Comparison of ENCODE assay signal across 38 cellular contexts in the genomic region with DNA sequence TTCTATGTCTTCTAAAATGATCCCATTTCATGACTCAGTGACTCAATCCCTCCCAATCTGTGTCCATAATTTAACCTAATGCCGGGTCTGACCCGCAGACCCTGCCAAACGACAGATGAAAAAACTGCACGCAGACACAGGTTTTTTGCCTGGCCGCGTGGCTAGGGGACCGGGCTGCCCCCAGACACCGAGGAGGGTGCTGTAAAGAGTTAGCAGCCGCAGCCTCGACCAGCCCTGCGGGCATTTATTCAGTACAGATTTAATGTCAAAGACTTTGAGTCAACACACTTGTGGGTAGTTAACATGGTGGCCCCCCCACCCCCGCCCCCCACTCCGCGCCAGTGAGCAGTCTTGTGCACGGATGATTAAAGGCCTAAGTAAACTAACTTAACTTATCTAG.
"Had no signal": no experiment of that assay in that cellular context is flagged by ENCODE, and none has a peak within 500 bp of the region (broad histone marks: within the 10 kb centered on the region; RNA-seq: fewer than 3 reads in every experiment).

No MANE protein-coding gene starts in this region.

- H3K4me3 Mint-ChIP-seq: activated naive CD4-positive, alpha-beta T cell treated with anti-CD3 and anti-CD28 coated beads for 36 hours; activated naive CD4-positive, alpha-beta T cell treated with anti-CD3 and anti-CD28 coated beads, Interleukin-2, amount 10 ng/mL, durations not matched to agents 7 days and 5 days; activated naive CD4-positive, alpha-beta T cell treated with anti-CD3 and anti-CD28 coated beads, Interleukin-2, amount 50 U/mL, for 24 hours; activated naive CD8-positive, alpha-beta T cell; activated naive CD8-positive, alpha-beta T cell treated with anti-CD3 and anti-CD28 coated beads for 36 hours; activated naive CD8-positive, alpha-beta T cell treated with anti-CD3 and anti-CD28 coated beads, Interleukin-2, amount 10 ng/mL, durations not matched to agents 7 days and 5 days; activated naive CD8-positive, alpha-beta T cell treated with anti-CD3 and anti-CD28 coated beads, Interleukin-2, amount 50 U/mL, for 24 hours; activated T-cell treated with anti-CD3 and anti-CD28 coated beads, Interleukin-2, amount 50 U/mL, for 24 hours; activated T-cell treated with anti-CD3 and anti-CD28 coated beads, Interleukin-2, amount 50 U/mL, for 4 hours; activated T-cell treated with anti-CD3 and anti-CD28 coated beads, Interleukin-2, amount 50 U/mL, for 72 hours; activated T-helper 1 cell treated with anti-CD3 and anti-CD28 coated beads, Interleukin-12 subunit alpha, Interleukin-12 subunit beta, Interleukin-2, Interleukin-4 antibody, amounts not matched to agents 30 ng/mL and 10 ng/mL and 1 ng/mL, durations not matched to agents 14 hours and 24 hours and 36 hours; activated T-helper 17 cell treated with anti-CD3 and anti-CD28 coated beads, Interleukin-2, amount 50 U/mL, for 72 hours; brain; central memory CD8-positive, alpha-beta T cell had no signal

- H3K27ac ChIP-seq: adrenal gland, ascending aorta, body of pancreas, brain microvascular endothelial cell, breast epithelium, cardiac muscle cell had no signal

- H3K36me3 ChIP-seq: adrenal gland, ascending aorta, brain microvascular endothelial cell, breast epithelium, cardiac muscle cell had no signal

- H3K27me3 Mint-ChIP-seq: activated naive CD4-positive, alpha-beta T cell treated with anti-CD3 and anti-CD28 coated beads, Interleukin-2, amount 10 ng/mL, durations not matched to agents 7 days and 5 days; brain had no signal

- DNase-seq: activated effector memory CD4-positive, alpha-beta T cell treated with anti-CD3 and anti-CD28 coated beads, Interleukin-2, amount 50 U/mL, for 16 hours; activated effector memory CD4-positive, alpha-beta T cell treated with Interleukin-2 at 50 U/mL for 16 hours; activated gamma-delta T cell; activated gamma-delta T cell treated with Interleukin-2 at 50 U/mL for 16 hours; activated naive CD4-positive, alpha-beta T cell; activated naive CD4-positive, alpha-beta T cell treated with anti-CD3 and anti-CD28 coated beads for 36 hours; activated naive CD4-positive, alpha-beta T cell treated with anti-CD3 and anti-CD28 coated beads, Interleukin-2, amount 10 ng/mL, durations not matched to agents 7 days and 5 days; activated naive CD4-positive, alpha-beta T cell treated with anti-CD3 and anti-CD28 coated beads, Interleukin-2, amount 50 U/mL, for 16 hours; activated naive CD4-positive, alpha-beta T cell treated with Interleukin-2 at 50 U/mL for 16 hours; activated naive CD8-positive, alpha-beta T cell treated with anti-CD3 and anti-CD28 coated beads for 36 hours; activated naive CD8-positive, alpha-beta T cell treated with anti-CD3 and anti-CD28 coated beads, Interleukin-2, amount 10 ng/mL, durations not matched to agents 7 days and 5 days; activated naive CD8-positive, alpha-beta T cell treated with anti-CD3 and anti-CD28 coated beads, Interleukin-2, amount 50 U/mL, for 24 hours; activated T-cell treated with anti-CD3 and anti-CD28 coated beads, Interleukin-2, amount 50 U/mL, for 1 hour; activated T-cell treated with anti-CD3 and anti-CD28 coated beads, Interleukin-2, amount 50 U/mL, for 24 hours; activated T-cell treated with anti-CD3 and anti-CD28 coated beads, Interleukin-2, amount 50 U/mL, for 4 hours; activated T-cell treated with anti-CD3 and anti-CD28 coated beads, Interleukin-2, amount 50 U/mL, for 48 hours; activated T-cell treated with anti-CD3 and anti-CD28 coated beads, Interleukin-2, amount 50 U/mL, for 72 hours; adrenal gland; amniotic stem cell; amygdala; anterior cingulate cortex; aorta; body of pancreas; brain microvascular endothelial cell; caudate nucleus; central memory CD4-positive, alpha-beta T cell; cerebellar nuclear complex had no signal

- H3K4me1 ChIP-seq: adrenal gland, ascending aorta, body of pancreas, breast epithelium had no signal

- H3K36me3 Mint-ChIP-seq: activated naive CD4-positive, alpha-beta T cell treated with anti-CD3 and anti-CD28 coated beads, Interleukin-2, amount 10 ng/mL, durations not matched to agents 7 days and 5 days; activated naive CD4-positive, alpha-beta T cell treated with anti-CD3 and anti-CD28 coated beads, Interleukin-2, amount 50 U/mL, for 24 hours; activated naive CD4-positive, alpha-beta T cell treated with anti-CD3 and anti-CD28 coated beads, Interleukin-2, amount 50 U/mL, for 72 hours; activated naive CD8-positive, alpha-beta T cell treated with anti-CD3 and anti-CD28 coated beads for 36 hours; activated naive CD8-positive, alpha-beta T cell treated with anti-CD3 and anti-CD28 coated beads, Interleukin-2, amount 10 ng/mL, durations not matched to agents 7 days and 5 days; brain had no signal

- H3K4me1 Mint-ChIP-seq: activated naive CD4-positive, alpha-beta T cell treated with anti-CD3 and anti-CD28 coated beads, Interleukin-2, amount 10 ng/mL, durations not matched to agents 7 days and 5 days; activated naive CD4-positive, alpha-beta T cell treated with anti-CD3 and anti-CD28 coated beads, Interleukin-2, amount 50 U/mL, for 24 hours; activated naive CD8-positive, alpha-beta T cell treated with anti-CD3 and anti-CD28 coated beads for 36 hours; activated naive CD8-positive, alpha-beta T cell treated with anti-CD3 and anti-CD28 coated beads, Interleukin-2, amount 10 ng/mL, durations not matched to agents 7 days and 5 days; activated naive CD8-positive, alpha-beta T cell treated with anti-CD3 and anti-CD28 coated beads, Interleukin-2, amount 50 U/mL, for 24 hours; activated T-helper 17 cell treated with anti-CD3 and anti-CD28 coated beads, Interleukin-2, amount 50 U/mL, for 72 hours; central memory CD8-positive, alpha-beta T cell had no signal

- H3K27me3 ChIP-seq: adrenal gland, ascending aorta, body of pancreas, brain microvascular endothelial cell, breast epithelium, cardiac muscle cell had no signal

- H3K27ac Mint-ChIP-seq: activated naive CD4-positive, alpha-beta T cell treated with anti-CD3 and anti-CD28 coated beads for 36 hours; activated naive CD4-positive, alpha-beta T cell treated with anti-CD3 and anti-CD28 coated beads, Interleukin-2, amount 10 ng/mL, durations not matched to agents 7 days and 5 days; activated naive CD4-positive, alpha-beta T cell treated with anti-CD3 and anti-CD28 coated beads, Interleukin-2, amount 50 U/mL, for 24 hours; activated naive CD4-positive, alpha-beta T cell treated with anti-CD3 and anti-CD28 coated beads, Interleukin-2, amount 50 U/mL, for 72 hours; activated naive CD8-positive, alpha-beta T cell; activated naive CD8-positive, alpha-beta T cell treated with anti-CD3 and anti-CD28 coated beads for 36 hours; activated naive CD8-positive, alpha-beta T cell treated with anti-CD3 and anti-CD28 coated beads, Interleukin-2, amount 10 ng/mL, durations not matched to agents 7 days and 5 days; activated naive CD8-positive, alpha-beta T cell treated with anti-CD3 and anti-CD28 coated beads, Interleukin-2, amount 50 U/mL, for 24 hours; activated T-cell treated with anti-CD3 and anti-CD28 coated beads, Interleukin-2, amount 50 U/mL, for 24 hours; activated T-cell treated with anti-CD3 and anti-CD28 coated beads, Interleukin-2, amount 50 U/mL, for 72 hours; activated T-helper 1 cell treated with anti-CD3 and anti-CD28 coated beads, Interleukin-12 subunit alpha, Interleukin-12 subunit beta, Interleukin-2, Interleukin-4 antibody, amounts not matched to agents 30 ng/mL and 10 ng/mL and 1 ng/mL, durations not matched to agents 14 hours and 24 hours and 36 hours; activated T-helper 17 cell treated with anti-CD3 and anti-CD28 coated beads, Interleukin-2, amount 50 U/mL, for 72 hours; activated T-helper 2 cell treated with anti-CD3 and anti-CD28 coated beads, Interferon-gamma antibody, Interleukin-2, Interleukin-4, amounts not matched to agents 10 μg/mL and 5 μg/mL and 100 μg/mL, durations not matched to agents 14 hours and 24 hours and 36 hours had no signal

- H3K9me3 ChIP-seq: adrenal gland, ascending aorta, body of pancreas, breast epithelium had no signal

- H3K4me3 ChIP-seq: adrenal gland, ascending aorta, body of pancreas, breast epithelium, cardiac muscle cell had no signal

- ATAC-seq: activated naive CD4-positive, alpha-beta T cell treated with anti-CD3 and anti-CD28 coated beads, Interleukin-2, amount 50 U/mL, for 72 hours; activated naive CD8-positive, alpha-beta T cell treated with anti-CD3 and anti-CD28 coated beads, Interleukin-2, amount 50 U/mL, for 24 hours; activated T-cell treated with anti-CD3 and anti-CD28 coated beads, Interleukin-2, amount 50 U/mL, for 4 hours; activated T-cell treated with anti-CD3 and anti-CD28 coated beads, Interleukin-2, amount 50 U/mL, for 72 hours; activated T-helper 17 cell treated with anti-CD3 and anti-CD28 coated beads, Interleukin-2, amount 50 U/mL, for 72 hours; body of pancreas had no signal

- H3K9me3 Mint-ChIP-seq: activated naive CD4-positive, alpha-beta T cell treated with anti-CD3 and anti-CD28 coated beads for 36 hours; activated naive CD4-positive, alpha-beta T cell treated with anti-CD3 and anti-CD28 coated beads, Interleukin-2, amount 10 ng/mL, durations not matched to agents 7 days and 5 days; activated naive CD4-positive, alpha-beta T cell treated with anti-CD3 and anti-CD28 coated beads, Interleukin-2, amount 50 U/mL, for 24 hours; activated naive CD4-positive, alpha-beta T cell treated with anti-CD3 and anti-CD28 coated beads, Interleukin-2, amount 50 U/mL, for 72 hours; activated naive CD8-positive, alpha-beta T cell treated with anti-CD3 and anti-CD28 coated beads for 36 hours; activated naive CD8-positive, alpha-beta T cell treated with anti-CD3 and anti-CD28 coated beads, Interleukin-2, amount 10 ng/mL, durations not matched to agents 7 days and 5 days; activated naive CD8-positive, alpha-beta T cell treated with anti-CD3 and anti-CD28 coated beads, Interleukin-2, amount 50 U/mL, for 24 hours; activated T-cell treated with anti-CD3 and anti-CD28 coated beads, Interleukin-2, amount 50 U/mL, for 24 hours; activated T-cell treated with anti-CD3 and anti-CD28 coated beads, Interleukin-2, amount 50 U/mL, for 4 hours; activated T-cell treated with anti-CD3 and anti-CD28 coated beads, Interleukin-2, amount 50 U/mL, for 72 hours; activated T-helper 1 cell treated with anti-CD3 and anti-CD28 coated beads, Interleukin-12 subunit alpha, Interleukin-12 subunit beta, Interleukin-2, Interleukin-4 antibody, amounts not matched to agents 30 ng/mL and 10 ng/mL and 1 ng/mL, durations not matched to agents 14 hours and 24 hours and 36 hours; activated T-helper 2 cell treated with anti-CD3 and anti-CD28 coated beads, Interferon-gamma antibody, Interleukin-2, Interleukin-4, amounts not matched to agents 10 μg/mL and 5 μg/mL and 100 μg/mL, durations not matched to agents 14 hours and 24 hours and 36 hours had no signal
